In the genomic region with DNA sequence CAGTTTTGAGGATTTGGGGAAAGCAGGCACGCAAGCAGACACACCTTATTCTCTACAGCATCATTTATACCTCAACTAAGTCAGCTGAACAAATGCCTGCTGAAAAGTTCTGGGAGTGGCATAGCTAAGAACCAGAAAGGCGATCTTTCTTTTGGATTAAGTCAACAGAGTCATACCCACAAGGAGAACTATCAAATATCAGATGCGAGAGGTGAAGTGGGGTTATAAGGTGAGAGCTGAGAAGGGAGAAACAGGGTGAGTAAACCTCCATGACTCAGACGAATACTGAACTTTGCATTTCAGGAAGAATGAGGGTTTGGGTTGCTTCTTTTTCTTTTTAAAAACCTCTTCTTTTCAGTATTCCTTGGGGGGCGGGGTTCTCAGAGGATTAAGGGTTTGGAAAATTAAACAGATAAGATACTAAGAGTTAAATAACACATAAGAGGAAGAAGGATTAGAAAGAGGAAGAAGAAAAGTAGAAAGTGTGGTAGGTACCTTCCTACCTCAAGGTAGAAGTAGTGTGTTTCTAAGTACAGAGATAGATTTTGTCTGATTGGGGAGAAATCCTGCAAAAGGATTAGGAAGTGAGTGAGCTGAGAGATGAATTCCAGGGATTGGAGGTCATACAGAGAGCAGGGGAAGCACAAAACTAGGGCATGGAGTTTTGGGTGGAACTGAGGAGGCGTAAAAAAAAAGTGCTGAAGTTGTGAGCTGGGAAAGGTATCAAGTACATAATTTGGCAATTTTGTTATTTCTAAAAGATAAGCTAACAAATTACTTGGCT, we compare ENCODE assay signal across 7 cellular contexts. TPM values are rescaled to one million over a fixed set of nuclear protein-coding genes. Genes with fewer than 3 reads are reported as not detected.
A peak's percentile ranks its signal among the peaks of the same experiment; 100 is the strongest.
DNase-seq lines count a peak whose midpoint lies in the region; ATAC-seq and TF ChIP-seq lines count a peak whose summit lies in the region.

No MANE protein-coding gene starts in this region.

- no peaks in the 10 kb centered on the region for H3K9me3 Mint-ChIP-seq in activated naive CD8-positive, alpha-beta T cell (ENCODE audit: low read depth)

- no peaks in the 10 kb centered on the region for H3K27me3 Mint-ChIP-seq in activated naive CD8-positive, alpha-beta T cell

- peaks cover 48% of the 10 kb centered on the region for H3K4me1 Mint-ChIP-seq in activated naive CD8-positive, alpha-beta T cell (ENCODE audit: low read depth)

- DNase-seq in omental fat pad (ENCODE audit: low spot score), result no peak
- no peak for DNase-seq in GOT3 (lab: John Stamatoyannopoulos, UW)
- no peak for DNase-seq in stimulated activated naive CD4-positive, alpha-beta T cell (lab: John Stamatoyannopoulos, UW)

- H3K4me3 Mint-ChIP-seq in activated naive CD8-positive, alpha-beta T cell, result peak overlapping the region; percentile 2

- H3K36me3 Mint-ChIP-seq in activated naive CD8-positive, alpha-beta T cell, result peaks cover 19% of the 10 kb centered on the region

- ATAC-seq in GM18858 (IDR thresholded peaks at IDR 0.05; ENCODE audit: unreplicated experiment) (peak; percentile 51), HG02884 (IDR thresholded peaks at IDR 0.05; ENCODE audit: unreplicated experiment) (peak; percentile 68), omental fat pad (ENCODE audit: low FRiP score) (peak; percentile 40), HG03460 (IDR thresholded peaks at IDR 0.05; ENCODE audit: unreplicated experiment) (no peak)

- H3K27ac Mint-ChIP-seq in activated naive CD8-positive, alpha-beta T cell, result peak overlapping the region; percentile 76

- TF ChIP-seq CTCF in omental fat pad (IDR thresholded peaks at IDR 0.05), result no peak

RNA-seq across cellular contexts. Expression of gene ICE2, which starts 41.3 kb away (rescaled TPM):
- 10 to 100 TPM; 22.2 to 36.4 (median 26.2) TPM for total RNA-seq in omental fat pad
